In genomic region chr5:153831976-153832375, GRCh38 we compare ENCODE assay signal across 9 cellular contexts.
A peak's percentile ranks its signal among the peaks of the same experiment; 100 is the strongest.
DNase-seq lines count a peak whose midpoint lies in the region; ATAC-seq, FAIRE-seq and TF ChIP-seq lines count a peak whose summit lies in the region.
"Had no signal": no experiment of that assay in that cellular context is flagged by ENCODE, and none has a peak within 500 bp of the region (broad histone marks: within the 10 kb centered on the region; RNA-seq: fewer than 3 reads in every experiment).

No MANE protein-coding gene starts in this region.

- DNase-seq in AG10803 (ENCODE audit: low read depth) (peak; percentile 28), astrocyte (ENCODE audit: low read depth) (peak; percentile 6), H7 (no peak), NCI-H187 (lab: John Stamatoyannopoulos, UW) (no peak)
- no peak for DNase-seq in central memory CD4-positive, alpha-beta T cell
- no peak for DNase-seq in effector CD8-positive, alpha-beta T cell (lab: John Stamatoyannopoulos, UW)

- H3K9ac ChIP-seq in astrocyte (ENCODE audit: low read length), result no peak overlapping the region

- H3K4me3 ChIP-seq in AG10803 (ENCODE audit: low read length), result no peak overlapping the region
- H3K4me3 ChIP-seq in astrocyte (ENCODE audit: insufficient read depth, low read depth, low read length), result no peak overlapping the region
- no peak overlapping the region for H3K4me3 ChIP-seq in H7 (ENCODE audit: insufficient read depth, low read depth, low read length)

- H3K9me3 ChIP-seq in astrocyte (ENCODE audit: insufficient read depth, low read depth, low read length), result no peaks in the 10 kb centered on the region

- no peaks in the 10 kb centered on the region for H3K27me3 Mint-ChIP-seq in astrocyte (ENCODE audit: low read depth, unreplicated experiment)

- no peaks in the 10 kb centered on the region for H3K4me1 ChIP-seq in astrocyte (ENCODE audit: insufficient read depth, low read length)

- no peak overlapping the region for H3K27ac ChIP-seq in astrocyte (ENCODE audit: low read depth, low read length)

- no peak overlapping the region for H3K4me3 Mint-ChIP-seq in astrocyte (ENCODE audit: unreplicated experiment)

- peak; percentile 97 for ATAC-seq in GM21360 (IDR thresholded peaks at IDR 0.05; ENCODE audit: unreplicated experiment)
- ATAC-seq in HG03571 (IDR thresholded peaks at IDR 0.05; ENCODE audit: unreplicated experiment), result peak; percentile 69

- no peak overlapping the region for H3K27ac Mint-ChIP-seq in astrocyte (ENCODE audit: unreplicated experiment)

- H3K9me3 Mint-ChIP-seq in astrocyte (ENCODE audit: unreplicated experiment), result peaks cover 6% of the 10 kb centered on the region

- H3K36me3 Mint-ChIP-seq in astrocyte (ENCODE audit: low read depth, unreplicated experiment), result no peaks in the 10 kb centered on the region

- TF ChIP-seq CTCF in AG10803 (conservative IDR thresholded peaks at IDR 0.05; ENCODE audit: low read length), result no peak
- no peak for TF ChIP-seq CTCF in astrocyte (IDR thresholded peaks at IDR 0.05; ENCODE audit: insufficient read depth, low read depth, low read length)

- no peak overlapping the region for H2AFZ ChIP-seq in astrocyte (ENCODE audit: low read depth, low read length)

- no peaks in the 10 kb centered on the region for H3K79me2 ChIP-seq in astrocyte (ENCODE audit: insufficient read depth, low read length)

- no peaks in the 10 kb centered on the region for H4K20me1 ChIP-seq in astrocyte (ENCODE audit: insufficient read depth, low read length)

- FAIRE-seq in astrocyte (lab: Jason Lieb, UNC), result no peak
- FAIRE-seq: G401.6 had no signal

- no peaks in the 10 kb centered on the region for H3K4me1 Mint-ChIP-seq in astrocyte (ENCODE audit: low read depth, unreplicated experiment)

- no peak overlapping the region for H3K4me2 ChIP-seq in astrocyte (ENCODE audit: low read length)

- H3K36me3 ChIP-seq in astrocyte (ENCODE audit: insufficient read depth, low read length), result no peaks in the 10 kb centered on the region
- H3K36me3 ChIP-seq in H7 (replicated peaks; ENCODE audit: control insufficient read depth, insufficient read depth, low read length), result no peaks in the 10 kb centered on the region

- H3K27me3 ChIP-seq in astrocyte (ENCODE audit: insufficient read depth, low read length), result no peaks in the 10 kb centered on the region
- H3K27me3 ChIP-seq in H7 (ENCODE audit: control insufficient read depth, insufficient read depth, low read length), result no peaks in the 10 kb centered on the region

Comparison
In these comparisons a context has a peak if more than half of its experiments do, and no peak if none do; other contexts are left out.
1. DNase-seq: peak in AG10803 (single experiment) and astrocyte (single experiment); none in central memory CD4-positive, alpha-beta T cell (single experiment), H7 (single experiment), effector CD8-positive, alpha-beta T cell (single experiment) and NCI-H187 (0 of 2).